In the genomic region with DNA sequence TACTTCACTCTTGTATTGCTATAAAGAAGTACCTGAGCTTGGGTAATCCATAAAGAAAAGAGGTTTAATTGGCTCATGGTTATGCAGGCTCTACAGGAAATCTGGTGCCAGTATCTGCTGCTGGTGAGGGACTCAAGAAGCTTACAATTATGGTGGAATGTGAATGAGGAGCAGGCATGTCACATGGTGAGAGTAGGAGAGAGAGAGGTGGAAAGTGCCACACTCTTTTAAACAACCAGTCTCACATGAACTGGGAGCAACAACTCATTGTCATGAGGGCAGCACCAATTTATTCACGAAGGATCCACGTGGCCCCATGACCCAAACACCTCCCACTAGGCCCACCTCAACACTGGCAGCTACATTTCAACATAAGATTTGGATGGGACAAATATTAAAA, we compare ENCODE assay signal across 24 cellular contexts. TPM values are rescaled to one million over a fixed set of nuclear protein-coding genes. Genes with fewer than 3 reads are reported as not detected.
DNase-seq lines count a peak whose midpoint lies in the region; ATAC-seq and TF ChIP-seq lines count a peak whose summit lies in the region.
"Had no signal": no experiment of that assay in that cellular context is flagged by ENCODE, and none has a peak within 500 bp of the region (broad histone marks: within the 10 kb centered on the region; RNA-seq: fewer than 3 reads in every experiment).

No MANE protein-coding gene starts in this region.

- H3K9me2 ChIP-seq in SU-DHL-6 (replicated peaks; ENCODE audit: insufficient read depth, low read length): no peaks in the 10 kb centered on the region
- no peaks in the 10 kb centered on the region for H3K9me2 ChIP-seq in GM23248 (ENCODE audit: insufficient read depth)

- no peaks in the 10 kb centered on the region for H3K27me3 Mint-ChIP-seq in CD8-positive, alpha-beta memory T cell
- peaks cover 53% of the 10 kb centered on the region for H3K27me3 Mint-ChIP-seq in activated CD8-positive, alpha-beta T cell treated with anti-CD3 and anti-CD28 coated beads, Interleukin-2, amount 10 ng/mL, durations not matched to agents 7 days and 5 days (ENCODE audit: low read depth)

- H3K4me1 ChIP-seq in CD8-positive, alpha-beta memory T cell (ENCODE audit: insufficient read depth, low read length): peaks cover 31% of the 10 kb centered on the region
- H3K4me1 ChIP-seq in GM23248 (ENCODE audit: insufficient read depth): no peaks in the 10 kb centered on the region
- H3K4me1 ChIP-seq: HAP-1 had no signal

- POLR2A ChIA-PET in CD8-positive, alpha-beta memory T cell (lab: Charles Lee): no interaction called here
- POLR2A ChIA-PET in activated CD8-positive, alpha-beta T cell treated with anti-CD3 and anti-CD28 coated beads, Interleukin-2, amount 10 ng/mL, durations not matched to agents 7 days and 5 days (lab: Charles Lee): no interaction called here

- DNase-seq in CD8-positive, alpha-beta memory T cell: no peak
- DNase-seq in NAMALWA (ENCODE audit: low spot score) (peak; percentile 76), WERI-Rb-1 (no peak), cardiac septum (ENCODE audit: low spot score) (no peak), GM23248 (no peak)
- no peak for DNase-seq in stimulated activated effector memory CD8-positive, alpha-beta T cell treated with anti-CD3 and anti-CD28 coated beads, Interleukin-12 subunit alpha, Interleukin-12 subunit beta, amount 100 ng/mL, for 72 hours (ENCODE audit: low spot score in 2 of 2)
- DNase-seq in activated CD8-positive, alpha-beta T cell treated with anti-CD3 and anti-CD28 coated beads, Interleukin-2, amount 10 ng/mL, durations not matched to agents 7 days and 5 days: no peak
- DNase-seq: GOT3, HFFc6, KG1, NCI-H1092 treated with DMSO at 0.1 percent for 48 hours, NCI-H1436, NCI-H187, NCI-H2107, NCI-H524, NCI-H748 treated with DMSO at 0.1 percent for 48 hours had no signal

- no peak overlapping the region for H3K4me3 ChIP-seq in CD8-positive, alpha-beta memory T cell (ENCODE audit: low read length)
- H3K4me3 ChIP-seq in SU-DHL-6 (ENCODE audit: insufficient read depth, low read length, poor library complexity, severe bottlenecking) (no peak overlapping the region), WERI-Rb-1 (ENCODE audit: low read depth, low read length) (no peak overlapping the region), GM23248 (no peak overlapping the region)
- H3K4me3 ChIP-seq: HAP-1 had no signal

- H3K4me3 Mint-ChIP-seq in CD8-positive, alpha-beta memory T cell: no peak overlapping the region
- no peak overlapping the region for H3K4me3 Mint-ChIP-seq in stimulated activated effector memory CD8-positive, alpha-beta T cell treated with anti-CD3 and anti-CD28 coated beads, Interleukin-12 subunit alpha, Interleukin-12 subunit beta, amount 100 ng/mL, for 72 hours
- no peak overlapping the region for H3K4me3 Mint-ChIP-seq in activated CD8-positive, alpha-beta T cell treated with anti-CD3 and anti-CD28 coated beads, Interleukin-2, amount 10 ng/mL, durations not matched to agents 7 days and 5 days
- H3K4me3 Mint-ChIP-seq: HFFc6 had no signal

- WGBS in GM23248 (ENCODE audit: low coverage in 1 of 2, low lambda C conversion rate in 2 of 2, missing lambda C conversion rate in 2 of 2), 2 experiments: 11 to 49% methylated on average over 2 of the region's 2 CpGs

- peak overlapping the region; percentile 41 to 93 (median 86) for H3K27ac Mint-ChIP-seq in CD8-positive, alpha-beta memory T cell
- H3K27ac Mint-ChIP-seq in stimulated activated effector memory CD8-positive, alpha-beta T cell treated with anti-CD3 and anti-CD28 coated beads, Interleukin-12 subunit alpha, Interleukin-12 subunit beta, amount 100 ng/mL, for 72 hours: peak overlapping the region; percentile 43
- H3K27ac Mint-ChIP-seq in activated CD8-positive, alpha-beta T cell treated with anti-CD3 and anti-CD28 coated beads, Interleukin-2, amount 10 ng/mL, durations not matched to agents 7 days and 5 days: no peak overlapping the region
- H3K27ac Mint-ChIP-seq: HFFc6 had no signal

- in situ Hi-C loops in GM23248 (cut with MboI): no loop called here

- H3K27me3 ChIP-seq in CD8-positive, alpha-beta memory T cell (ENCODE audit: insufficient read depth, low read length, poor library complexity, severe bottlenecking): no peaks in the 10 kb centered on the region
- H3K27me3 ChIP-seq in SU-DHL-6 (ENCODE audit: low read length) (no peaks in the 10 kb centered on the region), WERI-Rb-1 (ENCODE audit: insufficient read depth, low read depth, severe bottlenecking) (no peaks in the 10 kb centered on the region), GM23248 (replicated peaks; ENCODE audit: insufficient read depth) (peaks cover 52% of the 10 kb centered on the region)

- H2AFZ ChIP-seq in SU-DHL-6 (ENCODE audit: low read depth, low read length, severe bottlenecking) (no peak overlapping the region), GM23248 (no peak overlapping the region)

- peaks cover 78% of the 10 kb centered on the region for H3F3A ChIP-seq in SU-DHL-6 (ENCODE audit: insufficient read depth)
- no peaks in the 10 kb centered on the region for H3F3A ChIP-seq in GM23248 (ENCODE audit: insufficient read depth)

- H4K20me1 ChIP-seq in SU-DHL-6 (ENCODE audit: low read depth, low read length) (no peaks in the 10 kb centered on the region), GM23248 (ENCODE audit: insufficient read depth) (no peaks in the 10 kb centered on the region)

- peaks cover 0 to 4% (median 0%) of the 10 kb centered on the region in 5 donors for H3K9me3 Mint-ChIP-seq in CD8-positive, alpha-beta memory T cell
- H3K9me3 Mint-ChIP-seq in stimulated activated effector memory CD8-positive, alpha-beta T cell treated with anti-CD3 and anti-CD28 coated beads, Interleukin-12 subunit alpha, Interleukin-12 subunit beta, amount 100 ng/mL, for 72 hours: no peaks in the 10 kb centered on the region
- no peaks in the 10 kb centered on the region for H3K9me3 Mint-ChIP-seq in activated CD8-positive, alpha-beta T cell treated with anti-CD3 and anti-CD28 coated beads, Interleukin-2, amount 10 ng/mL, durations not matched to agents 7 days and 5 days (ENCODE audit: insufficient read depth)
- H3K9me3 Mint-ChIP-seq: HFFc6 had no signal

- no peak overlapping the region for H3K27ac ChIP-seq in CD8-positive, alpha-beta memory T cell (ENCODE audit: low read depth, low read length)
- H3K27ac ChIP-seq in SU-DHL-6 (ENCODE audit: low read depth, low read length) (peak overlapping the region; percentile 96), WERI-Rb-1 (no peak overlapping the region), GM23248 (no peak overlapping the region)
- H3K27ac ChIP-seq: C4-2B had no signal

- no peaks in the 10 kb centered on the region for H3K79me2 ChIP-seq in SU-DHL-6 (ENCODE audit: insufficient read depth, low read length)
- H3K79me2 ChIP-seq in GM23248 (ENCODE audit: insufficient read depth): no peaks in the 10 kb centered on the region

- CTCF ChIA-PET in CD8-positive, alpha-beta memory T cell (lab: Charles Lee): interaction anchor here (1.0 to 1.8 kb wide), 5 partner anchors 13 to 72 kb away, joined by 3 to 7 read pairs (median 4); no protein-coding TSS in a partner anchor
- CTCF ChIA-PET in activated CD8-positive, alpha-beta T cell treated with anti-CD3 and anti-CD28 coated beads, Interleukin-2, amount 10 ng/mL, durations not matched to agents 7 days and 5 days (lab: Charles Lee): interaction anchor here (1.2 to 4.2 kb wide), 6 partner anchors 7 to 61 kb away, joined by 3 to 25 read pairs (median 8); no protein-coding TSS in a partner anchor

- ATAC-seq in stimulated activated effector memory CD8-positive, alpha-beta T cell treated with anti-CD3 and anti-CD28 coated beads, Interleukin-12 subunit alpha, Interleukin-12 subunit beta, amount 100 ng/mL, for 72 hours: no peak
- no peak for ATAC-seq in activated CD8-positive, alpha-beta T cell treated with anti-CD3 and anti-CD28 coated beads, Interleukin-2, amount 10 ng/mL, durations not matched to agents 7 days and 5 days
- ATAC-seq: SK-N-SH treated with all-trans-retinoic acid at 6 μM for 48 hours had no signal

- H3K9ac ChIP-seq in SU-DHL-6 (ENCODE audit: low read length) (peak overlapping the region; percentile 58), GM23248 (no peak overlapping the region)

- peaks cover 41 to 47% (median 46%) of the 10 kb centered on the region in 3 donors for H3K4me1 Mint-ChIP-seq in CD8-positive, alpha-beta memory T cell
- H3K4me1 Mint-ChIP-seq in stimulated activated effector memory CD8-positive, alpha-beta T cell treated with anti-CD3 and anti-CD28 coated beads, Interleukin-12 subunit alpha, Interleukin-12 subunit beta, amount 100 ng/mL, for 72 hours: peaks cover 55% of the 10 kb centered on the region
- H3K4me1 Mint-ChIP-seq in activated CD8-positive, alpha-beta T cell treated with anti-CD3 and anti-CD28 coated beads, Interleukin-2, amount 10 ng/mL, durations not matched to agents 7 days and 5 days (ENCODE audit: low read depth): peaks cover 32% of the 10 kb centered on the region

- intact Hi-C loops in cardiac septum (cut with DNase I): no loop called here

- TF ChIP-seq CTCF in SU-DHL-6 (IDR thresholded peaks at IDR 0.05; ENCODE audit: insufficient read depth, low read length, poor library complexity, severe bottlenecking) (no peak), WERI-Rb-1 (IDR thresholded peaks at IDR 0.05; ENCODE audit: low read depth, low read length) (no peak)

- no peaks in the 10 kb centered on the region for H3K36me3 ChIP-seq in CD8-positive, alpha-beta memory T cell (ENCODE audit: insufficient read depth, low read length)
- H3K36me3 ChIP-seq in SU-DHL-6 (ENCODE audit: low read length) (no peaks in the 10 kb centered on the region), WERI-Rb-1 (no peaks in the 10 kb centered on the region), GM23248 (ENCODE audit: low read depth) (no peaks in the 10 kb centered on the region)
- H3K36me3 ChIP-seq: HAP-1 had no signal

- no peaks in the 10 kb centered on the region for H3K9me3 ChIP-seq in CD8-positive, alpha-beta memory T cell (ENCODE audit: low read length)
- H3K9me3 ChIP-seq in SU-DHL-6 (ENCODE audit: insufficient read depth, low read length) (no peaks in the 10 kb centered on the region), WERI-Rb-1 (ENCODE audit: severe bottlenecking) (no peaks in the 10 kb centered on the region), GM23248 (ENCODE audit: low read depth) (no peaks in the 10 kb centered on the region)
- H3K9me3 ChIP-seq: HAP-1 had no signal

- peak overlapping the region; percentile 67 for H3K4me2 ChIP-seq in SU-DHL-6 (ENCODE audit: low read depth, low read length, poor library complexity, severe bottlenecking)
- no peak overlapping the region for H3K4me2 ChIP-seq in GM23248 (ENCODE audit: unreplicated experiment)

- peaks cover 0 to 9% (median 0%) of the 10 kb centered on the region in 3 donors for H3K36me3 Mint-ChIP-seq in CD8-positive, alpha-beta memory T cell
- H3K36me3 Mint-ChIP-seq in stimulated activated effector memory CD8-positive, alpha-beta T cell treated with anti-CD3 and anti-CD28 coated beads, Interleukin-12 subunit alpha, Interleukin-12 subunit beta, amount 100 ng/mL, for 72 hours: peaks cover 6% of the 10 kb centered on the region
- H3K36me3 Mint-ChIP-seq in activated CD8-positive, alpha-beta T cell treated with anti-CD3 and anti-CD28 coated beads, Interleukin-2, amount 10 ng/mL, durations not matched to agents 7 days and 5 days (ENCODE audit: low read depth): no peaks in the 10 kb centered on the region

RNA-seq across cellular contexts. Expression of gene IGLL5, which starts 24.6 kb away (rescaled TPM):
- not detected for total RNA-seq in CD8-positive, alpha-beta memory T cell
- polyA plus RNA-seq in CD8-positive, alpha-beta memory T cell: not detected
- not detected for total RNA-seq in activated CD8-positive, alpha-beta T cell treated with anti-CD3 and anti-CD28 coated beads, Interleukin-2, amount 10 ng/mL, durations not matched to agents 7 days and 5 days
- total RNA-seq in cardiac septum: not detected
- total RNA-seq in GM23248 (2014; rRNA removed; shearing (Covaris generic)): not detected in 2 replicates
- not detected in 2 replicates for polyA plus RNA-seq in GM23248 (2016; fragmentation: Nextera tagmentation; extraction: Ambion mirVana)
- total RNA-seq: A673; Daoy; G401; HFFc6; T-helper 2 cell treated with Interferon-gamma antibody and Interleukin-4, amounts not matched to agents 100 ng/mL and 5 ng/mL, for 36 hours had no signal
